10 cellular contexts compared by ENCODE assay signal in the genomic region with DNA sequence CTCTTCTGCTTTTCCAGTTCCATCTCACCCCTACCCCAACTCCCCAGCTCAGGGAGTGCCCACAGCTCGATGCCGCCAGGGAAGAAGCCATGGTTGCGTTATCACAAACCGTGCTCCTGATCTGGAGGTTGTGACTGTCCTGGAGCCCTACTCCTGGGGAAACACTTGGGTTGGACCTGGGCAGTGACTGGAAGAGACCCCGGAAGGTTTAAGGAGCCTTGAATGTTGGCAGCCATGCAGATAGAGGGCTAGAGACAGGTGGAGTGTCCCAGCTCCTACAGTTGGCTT. TPM values are rescaled to one million over a fixed set of nuclear protein-coding genes. Genes with fewer than 3 reads are reported as not detected.
DNase-seq lines count a peak whose midpoint lies in the region; ATAC-seq and TF ChIP-seq lines count a peak whose summit lies in the region.
"Had no signal": no experiment of that assay in that cellular context is flagged by ENCODE, and none has a peak within 500 bp of the region (broad histone marks: within the 10 kb centered on the region; RNA-seq: fewer than 3 reads in every experiment).

No MANE protein-coding gene starts in this region.

- H3K9me3 ChIP-seq in body of pancreas (no peaks in the 10 kb centered on the region), thyroid gland (no peaks in the 10 kb centered on the region)

- H3K36me3 Mint-ChIP-seq in activated CD4-positive, alpha-beta T cell treated with anti-CD3 and anti-CD28 coated beads, Interleukin-2, amount 10 ng/mL, durations not matched to agents 7 days and 5 days (ENCODE audit: low read depth): peaks cover 3% of the 10 kb centered on the region
- H3K36me3 Mint-ChIP-seq in memory B cell: no peaks in the 10 kb centered on the region
- H3K36me3 Mint-ChIP-seq: activated naive CD4-positive, alpha-beta T cell treated with anti-CD3 and anti-CD28 coated beads, Interleukin-2, amount 10 ng/mL, durations not matched to agents 7 days and 5 days had no signal

- intact Hi-C loops in body of pancreas (cut with DNase I): no loop called here
- intact Hi-C loops in thyroid gland (cut with DNase I): no loop called here

- H3K27me3 ChIP-seq in body of pancreas (no peaks in the 10 kb centered on the region), thyroid gland (no peaks in the 10 kb centered on the region)

- CTCF ChIA-PET in activated CD4-positive, alpha-beta T cell treated with anti-CD3 and anti-CD28 coated beads, Interleukin-2, amount 10 ng/mL, durations not matched to agents 7 days and 5 days (lab: Charles Lee): interaction anchor here (1.5 kb wide), 1 partner anchor 70 kb away, joined by 3 read pairs; no protein-coding TSS in a partner anchor

- H3K4me3 ChIP-seq in body of pancreas: no peak overlapping the region
- H3K4me3 ChIP-seq in thyroid gland (replicated peaks in 1 of 3): no peak overlapping the region

- TF ChIP-seq POLR2A in body of pancreas (IDR thresholded peaks at IDR 0.05) (no peak), thyroid gland (IDR thresholded peaks at IDR 0.05) (no peak)

- 84% methylated on average over 5 of the region's 5 CpGs; no CpG with 5 or more reads in 1 of the 2 donors for WGBS in body of pancreas, 2 donors
- WGBS in thyroid gland, 2 donors: 73 to 74% methylated on average over 4 to 5 of the region's 5 CpGs

- peaks cover 93% of the 10 kb centered on the region for H3K4me1 ChIP-seq in body of pancreas
- H3K4me1 ChIP-seq in thyroid gland: peaks cover 72 to 79% of the 10 kb centered on the region in 2 donors

- peaks cover 8% of the 10 kb centered on the region for H3K4me1 Mint-ChIP-seq in activated CD4-positive, alpha-beta T cell treated with anti-CD3 and anti-CD28 coated beads, Interleukin-2, amount 10 ng/mL, durations not matched to agents 7 days and 5 days
- H3K4me1 Mint-ChIP-seq in memory B cell: peaks cover 7% of the 10 kb centered on the region

- H3K27ac Mint-ChIP-seq in activated CD4-positive, alpha-beta T cell treated with anti-CD3 and anti-CD28 coated beads, Interleukin-2, amount 10 ng/mL, durations not matched to agents 7 days and 5 days: no peak overlapping the region
- H3K27ac Mint-ChIP-seq in memory B cell: no peak overlapping the region
- H3K27ac Mint-ChIP-seq: activated naive CD4-positive, alpha-beta T cell treated with anti-CD3 and anti-CD28 coated beads, Interleukin-2, amount 10 ng/mL, durations not matched to agents 7 days and 5 days had no signal

- no peak for TF ChIP-seq CTCF in body of pancreas (IDR thresholded peaks at IDR 0.05)
- no peak for TF ChIP-seq CTCF in thyroid gland (IDR thresholded peaks at IDR 0.05)

- H3K36me3 ChIP-seq in body of pancreas (replicated peaks in 1 of 2; ENCODE audit: insufficient read depth in 1 of 2, low read depth in 2 of 2) (no peaks in the 10 kb centered on the region), thyroid gland (no peaks in the 10 kb centered on the region)

- peaks cover 28% of the 10 kb centered on the region for H3K27me3 Mint-ChIP-seq in activated CD4-positive, alpha-beta T cell treated with anti-CD3 and anti-CD28 coated beads, Interleukin-2, amount 10 ng/mL, durations not matched to agents 7 days and 5 days
- peaks cover 18% of the 10 kb centered on the region for H3K27me3 Mint-ChIP-seq in memory B cell

- POLR2A ChIA-PET in activated CD4-positive, alpha-beta T cell treated with anti-CD3 and anti-CD28 coated beads, Interleukin-2, amount 10 ng/mL, durations not matched to agents 7 days and 5 days (lab: Charles Lee): no interaction called here

- DNase-seq in activated CD4-positive, alpha-beta T cell treated with anti-CD3 and anti-CD28 coated beads, Interleukin-2, amount 10 ng/mL, durations not matched to agents 7 days and 5 days: no peak
- no peak for DNase-seq in activated CD4-positive, alpha-beta T cell treated with anti-CD3 and anti-CD28 coated beads for 1 hour
- DNase-seq in body of pancreas (no peak), memory B cell (ENCODE audit: low spot score in 2 of 2) (no peak), thyroid gland (no peak), NCI-H187 (lab: John Stamatoyannopoulos, UW) (no peak), SKM-1 treated with dmso at 0.1 percent for 144 hours (lab: John Stamatoyannopoulos, UW; ENCODE audit: unreplicated experiment) (no peak)
- DNase-seq: activated naive CD4-positive, alpha-beta T cell treated with anti-CD3 and anti-CD28 coated beads, Interleukin-2, amount 10 ng/mL, durations not matched to agents 7 days and 5 days had no signal

- no peak for ATAC-seq in body of pancreas
- ATAC-seq in memory B cell (ENCODE audit: low read depth): no peak
- no peak for ATAC-seq in GM21526 (IDR thresholded peaks at IDR 0.05; ENCODE audit: low FRiP score, unreplicated experiment)

- H3K4me3 Mint-ChIP-seq in activated CD4-positive, alpha-beta T cell treated with anti-CD3 and anti-CD28 coated beads, Interleukin-2, amount 10 ng/mL, durations not matched to agents 7 days and 5 days: peak overlapping the region; percentile 32
- peak overlapping the region; percentile 72 for H3K4me3 Mint-ChIP-seq in memory B cell
- H3K4me3 Mint-ChIP-seq: activated naive CD4-positive, alpha-beta T cell treated with anti-CD3 and anti-CD28 coated beads, Interleukin-2, amount 10 ng/mL, durations not matched to agents 7 days and 5 days had no signal

- H3K27ac ChIP-seq in body of pancreas (peak overlapping the region; percentile 54 to 94 (median 86)), thyroid gland (peak overlapping the region; percentile 76 to 94 (median 89))

- H3K9me3 Mint-ChIP-seq in activated CD4-positive, alpha-beta T cell treated with anti-CD3 and anti-CD28 coated beads, Interleukin-2, amount 10 ng/mL, durations not matched to agents 7 days and 5 days: no peaks in the 10 kb centered on the region
- H3K9me3 Mint-ChIP-seq in memory B cell: no peaks in the 10 kb centered on the region
- H3K9me3 Mint-ChIP-seq: activated naive CD4-positive, alpha-beta T cell treated with anti-CD3 and anti-CD28 coated beads, Interleukin-2, amount 10 ng/mL, durations not matched to agents 7 days and 5 days had no signal

RNA-seq across cellular contexts. Expression of gene MMP15, which starts 2.6 kb away (rescaled TPM):
- under 1 TPM; 0.20 to 0.27 TPM for total RNA-seq in activated CD4-positive, alpha-beta T cell treated with anti-CD3 and anti-CD28 coated beads, Interleukin-2, amount 10 ng/mL, durations not matched to agents 7 days and 5 days
- total RNA-seq in body of pancreas (10 to 100 TPM; 22.3 to 35.3 TPM), thyroid gland (100 to 1,000 TPM in 1 of 4 donors, 10 to 100 TPM in 3; 36.5 to 105 (median 80.5) TPM)

RNA-seq across cellular contexts. Expression of gene USB1, which starts 26.9 kb away (rescaled TPM):
- 10 to 100 TPM; 52.0 to 58.0 TPM for total RNA-seq in activated CD4-positive, alpha-beta T cell treated with anti-CD3 and anti-CD28 coated beads, Interleukin-2, amount 10 ng/mL, durations not matched to agents 7 days and 5 days
- 10 to 100 TPM; 22.4 to 46.7 TPM for total RNA-seq in body of pancreas
- 10 to 100 TPM; 31.4 to 79.0 (median 60.0) TPM for total RNA-seq in thyroid gland

RNA-seq across cellular contexts. Expression of gene ZNF319, which starts 27.6 kb away (rescaled TPM):
- total RNA-seq in activated CD4-positive, alpha-beta T cell treated with anti-CD3 and anti-CD28 coated beads, Interleukin-2, amount 10 ng/mL, durations not matched to agents 7 days and 5 days: 10 to 100 TPM; 19.8 to 20.8 TPM
- 1 to 10 TPM; 3.3 to 4.7 TPM for total RNA-seq in body of pancreas
- 10 to 100 TPM; 12.1 to 24.0 (median 18.7) TPM for total RNA-seq in thyroid gland

RNA-seq across cellular contexts. Expression of gene CNGB1, which starts 57.2 kb away (rescaled TPM):
- not detected for total RNA-seq in activated CD4-positive, alpha-beta T cell treated with anti-CD3 and anti-CD28 coated beads, Interleukin-2, amount 10 ng/mL, durations not matched to agents 7 days and 5 days
- total RNA-seq in body of pancreas: not detected
- total RNA-seq in thyroid gland: under 1 TPM in 1 of 4 donors, not detected in 3; 0.13 TPM
- total RNA-seq: T-helper 1 cell treated with Interleukin-12 subunit alpha and Interleukin-12 subunit beta and Interleukin-4 antibody, amounts not matched to agents 30 ng/mL and 1 ng/mL, for 36 hours had no signal

Comparison
In these comparisons a context has a peak if more than half of its experiments do, and no peak if none do; other contexts are left out.
1. RNA of gene MMP15, which starts 2.6 kb away (total RNA-seq): 36.5 to 105 TPM in thyroid gland and 22.3 to 35.3 TPM in body of pancreas; 0.20 to 0.27 TPM in activated CD4-positive, alpha-beta T cell treated with anti-CD3 and anti-CD28 coated beads, Interleukin-2, amount 10 ng/mL, durations not matched to agents 7 days and 5 days; every median in the first group is over 10 times any median in the second.